7 cellular contexts compared by ENCODE assay signal in the genomic region with DNA sequence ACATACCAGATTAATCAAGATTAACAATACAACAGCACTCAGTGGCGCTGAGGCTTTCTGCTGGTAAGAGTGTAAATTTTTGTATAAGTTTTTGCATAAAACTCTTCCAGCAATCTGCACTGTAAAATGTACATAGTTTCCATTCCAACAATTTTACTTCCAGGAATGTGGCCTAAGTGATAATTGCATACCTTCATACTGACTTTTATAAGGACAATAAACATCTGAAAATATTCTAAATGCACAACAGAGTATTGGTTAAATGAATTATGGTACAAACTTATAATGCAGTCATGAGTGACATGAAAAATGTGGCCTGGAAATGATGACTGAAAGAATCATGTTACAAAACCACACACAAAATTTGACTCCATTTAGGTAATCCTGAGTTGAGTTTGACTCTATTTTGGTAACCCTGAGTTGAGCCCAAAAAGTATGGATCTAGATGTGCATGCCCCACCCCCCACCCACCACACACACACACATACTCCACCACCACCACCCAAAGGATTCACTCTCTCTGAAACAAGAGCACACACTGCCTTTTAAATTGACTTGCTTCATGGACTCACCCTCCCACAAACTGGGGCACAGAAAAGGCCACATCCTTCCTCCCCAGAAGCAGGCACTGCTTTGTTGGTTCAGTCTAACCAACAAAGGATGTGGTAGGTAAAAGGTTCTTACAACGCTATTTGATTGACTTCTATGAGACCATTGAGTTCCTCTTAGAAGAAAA.
DNase-seq lines count a peak whose midpoint lies in the region; ATAC-seq and TF ChIP-seq lines count a peak whose summit lies in the region.

No MANE protein-coding gene starts in this region.

- peaks cover 5% of the 10 kb centered on the region for H3K27me3 Mint-ChIP-seq in endothelial cell (ENCODE audit: unreplicated experiment)

- H3K36me3 Mint-ChIP-seq in endothelial cell (ENCODE audit: low read depth, unreplicated experiment): peaks cover 4% of the 10 kb centered on the region

- peak; percentile 41 for DNase-seq in activated CD4-positive, alpha-beta T cell treated with anti-CD3 and anti-CD28 coated beads for 1 hour
- DNase-seq in endothelial cell (ENCODE audit: low spot score) (no peak), sciatic nerve (ENCODE audit: low spot score) (no peak), NCI-H146 (lab: John Stamatoyannopoulos, UW) (no peak)
- peak; percentile 19 to 30 for DNase-seq in stimulated activated CD8-positive, alpha-beta memory T cell treated with anti-CD3 and anti-CD28 coated beads, Interleukin-2, amount 100 ng/mL, for 1 hour (ENCODE audit: low read depth in 2 of 2)

- no peak for TF ChIP-seq CTCF in endothelial cell (IDR thresholded peaks at IDR 0.05; ENCODE audit: unreplicated experiment)

- peak; percentile 45 for ATAC-seq in GM19035 (IDR thresholded peaks at IDR 0.05; ENCODE audit: unreplicated experiment)
- peak; percentile 47 for ATAC-seq in HG03378 (IDR thresholded peaks at IDR 0.05; ENCODE audit: unreplicated experiment)
- no peak for ATAC-seq in sciatic nerve

- H3K4me3 Mint-ChIP-seq in endothelial cell (ENCODE audit: unreplicated experiment): no peak overlapping the region

- intact Hi-C loops in sciatic nerve (cut with DNase I): no loop called here

- peak overlapping the region; percentile 28 for H3K27ac Mint-ChIP-seq in endothelial cell (ENCODE audit: unreplicated experiment)

- H3K9me3 Mint-ChIP-seq in endothelial cell (ENCODE audit: unreplicated experiment): no peaks in the 10 kb centered on the region

- H3K4me1 Mint-ChIP-seq in endothelial cell (ENCODE audit: unreplicated experiment): peaks cover 14% of the 10 kb centered on the region

Comparison
In these comparisons a context has a peak if more than half of its experiments do, and no peak if none do; other contexts are left out.
1. DNase-seq: peak in activated CD4-positive, alpha-beta T cell treated with anti-CD3 and anti-CD28 coated beads for 1 hour (single experiment) and stimulated activated CD8-positive, alpha-beta memory T cell treated with anti-CD3 and anti-CD28 coated beads, Interleukin-2, amount 100 ng/mL, for 1 hour (2 of 2); none in endothelial cell (single experiment), sciatic nerve (single experiment) and NCI-H146 (single experiment).